ENCODE assay signal across 8 cellular contexts in genomic region chr2:55618649-55619055, GRCh38. TPM values are rescaled to one million over a fixed set of nuclear protein-coding genes. Genes with fewer than 3 reads are reported as not detected.
DNase-seq lines count a peak whose midpoint lies in the region; ATAC-seq, FAIRE-seq and TF ChIP-seq lines count a peak whose summit lies in the region.

No MANE protein-coding gene starts in this region.

- in situ Hi-C loops in KBM-7 (cut with MboI; ENCODE audit: low pct_unique_long_range_greater_than_20kb, low sequenced_read_pairs) = no loop called here

- FAIRE-seq in G401.6 (lab: Jason Lieb, UNC) = peak; percentile 50

- H3K27ac ChIP-seq in trophoblast cell (ENCODE audit: low read depth, low read length) = no peak overlapping the region

- no peak overlapping the region for H4K8ac ChIP-seq in trophoblast cell (ENCODE audit: low read depth, low read length)

- H3K27me3 Mint-ChIP-seq in osteocyte (ENCODE audit: unreplicated experiment) = no peaks in the 10 kb centered on the region

- intact Hi-C loops in Right ventricle myocardium superior (cut with DNase I) = no loop called here

- peak overlapping the region; percentile 16 for H3K4ac ChIP-seq in trophoblast cell (ENCODE audit: low read depth, low read length)

- TF ChIP-seq CTCF in osteocyte (IDR thresholded peaks at IDR 0.05) = no peak

- ATAC-seq in GM21737 (IDR thresholded peaks at IDR 0.05; ENCODE audit: unreplicated experiment) (peak; percentile 26), Right ventricle myocardium superior (ENCODE audit: poor library complexity) (peak; percentile 56)
- peak; percentile 5 to 14 for ATAC-seq in activated naive CD4-positive, alpha-beta T cell treated with anti-CD3 and anti-CD28 coated beads, Interleukin-2, amount 50 U/mL, for 72 hours

- no peak overlapping the region for H2BK5ac ChIP-seq in trophoblast cell (ENCODE audit: low read depth, low read length, poor library complexity)

- H3K9ac ChIP-seq in trophoblast cell (ENCODE audit: low read length) = peak overlapping the region; percentile 96

- peaks cover 7% of the 10 kb centered on the region for H3K79me2 ChIP-seq in trophoblast cell (ENCODE audit: control insufficient read depth, insufficient read depth, low read length, poor library complexity)

- H3K4me3 Mint-ChIP-seq in osteocyte (ENCODE audit: unreplicated experiment) = no peak overlapping the region

- WGBS in trophoblast cell (ENCODE audit: extremely low coverage, insufficient coverage, insufficient read length) = no CpG with 5 or more reads among the region's 16 CpGs

- H3K18ac ChIP-seq in trophoblast cell (ENCODE audit: low read length) = no peak overlapping the region

- DNase-seq in KBM-7 (peak; percentile 65), SHP77 (lab: John Stamatoyannopoulos, UW) (peak; percentile 64 to 79), Right ventricle myocardium superior (peak; percentile 62), trophoblast cell (peak; percentile 36 to 68), osteocyte (ENCODE audit: extremely low spot score, unreplicated experiment) (no peak)
- DNase-seq in activated naive CD4-positive, alpha-beta T cell treated with anti-CD3 and anti-CD28 coated beads, Interleukin-2, amount 50 U/mL, for 72 hours (ENCODE audit: low spot score in 2 of 2) = peak; percentile 54 to 58

- peaks cover 4 to 16% of the 10 kb centered on the region in 2 donors for H3K36me3 Mint-ChIP-seq in activated naive CD4-positive, alpha-beta T cell treated with anti-CD3 and anti-CD28 coated beads, Interleukin-2, amount 50 U/mL, for 72 hours
- H3K36me3 Mint-ChIP-seq in osteocyte (ENCODE audit: unreplicated experiment) = peaks cover 10% of the 10 kb centered on the region

- H3K9me3 ChIP-seq in trophoblast cell (ENCODE audit: insufficient read depth, low read depth, low read length) = peaks cover 3% of the 10 kb centered on the region

- peaks cover 7% of the 10 kb centered on the region for H3K79me1 ChIP-seq in trophoblast cell (ENCODE audit: low read length)

- peaks cover 0 to 3% of the 10 kb centered on the region in 2 experiments for H3K4me1 ChIP-seq in trophoblast cell (ENCODE audit: control insufficient read depth in 1 of 2, insufficient read depth in 2 of 2, low read length in 2 of 2)

- H3K23ac ChIP-seq in trophoblast cell (ENCODE audit: low read length) = no peak overlapping the region

- peak overlapping the region; percentile 89 for H3K4me3 ChIP-seq in trophoblast cell (ENCODE audit: low read depth, low read length)

- H3K4me1 Mint-ChIP-seq in osteocyte (ENCODE audit: unreplicated experiment) = peaks cover 14% of the 10 kb centered on the region

- no peak overlapping the region for H2BK120ac ChIP-seq in trophoblast cell (ENCODE audit: insufficient read depth, low read length, poor library complexity)

- no peak overlapping the region for H2AK5ac ChIP-seq in trophoblast cell (ENCODE audit: low read length)

- no peak overlapping the region for H3K27ac Mint-ChIP-seq in activated naive CD4-positive, alpha-beta T cell treated with anti-CD3 and anti-CD28 coated beads, Interleukin-2, amount 50 U/mL, for 72 hours
- no peak overlapping the region for H3K27ac Mint-ChIP-seq in osteocyte (ENCODE audit: unreplicated experiment)

- H3K14ac ChIP-seq in trophoblast cell (ENCODE audit: low read length) = no peak overlapping the region

- peak overlapping the region; percentile 84 for H3K4me2 ChIP-seq in trophoblast cell (ENCODE audit: low read length)

- H2BK12ac ChIP-seq in trophoblast cell (ENCODE audit: low read length) = no peak overlapping the region

- H3K27me3 ChIP-seq in trophoblast cell (ENCODE audit: insufficient read depth, low read length) = no peaks in the 10 kb centered on the region

- H2AFZ ChIP-seq in trophoblast cell (ENCODE audit: insufficient read depth, low read length, poor library complexity) = no peak overlapping the region

- no peak overlapping the region for H4K91ac ChIP-seq in trophoblast cell (ENCODE audit: low read depth, low read length)

- peaks cover 0 to 4% of the 10 kb centered on the region in 2 experiments for H3K36me3 ChIP-seq in trophoblast cell (ENCODE audit: control insufficient read depth in 1 of 2, insufficient read depth in 2 of 2, low read length in 2 of 2)

- H4K12ac ChIP-seq in trophoblast cell (ENCODE audit: low read depth, low read length) = no peak overlapping the region

- no peaks in the 10 kb centered on the region for H3K9me3 Mint-ChIP-seq in activated naive CD4-positive, alpha-beta T cell treated with anti-CD3 and anti-CD28 coated beads, Interleukin-2, amount 50 U/mL, for 72 hours
- H3K9me3 Mint-ChIP-seq in osteocyte (ENCODE audit: unreplicated experiment) = no peaks in the 10 kb centered on the region

RNA-seq across cellular contexts. Expression of gene PPP4R3B, which starts 1.2 kb away (rescaled TPM):
- total RNA-seq in activated naive CD4-positive, alpha-beta T cell treated with anti-CD3 and anti-CD28 coated beads, Interleukin-2, amount 50 U/mL, for 72 hours = 10 to 100 TPM; 53.4 to 76.0 TPM
- total RNA-seq in Right ventricle myocardium superior (24.7 TPM), osteocyte (49.7 and 53.4 TPM in 2 replicates)
- polyA plus RNA-seq in trophoblast cell (2013) = 30.1 and 30.7 TPM in 2 replicates
